1 cellular context compared by ENCODE assay signal in the genomic region with DNA sequence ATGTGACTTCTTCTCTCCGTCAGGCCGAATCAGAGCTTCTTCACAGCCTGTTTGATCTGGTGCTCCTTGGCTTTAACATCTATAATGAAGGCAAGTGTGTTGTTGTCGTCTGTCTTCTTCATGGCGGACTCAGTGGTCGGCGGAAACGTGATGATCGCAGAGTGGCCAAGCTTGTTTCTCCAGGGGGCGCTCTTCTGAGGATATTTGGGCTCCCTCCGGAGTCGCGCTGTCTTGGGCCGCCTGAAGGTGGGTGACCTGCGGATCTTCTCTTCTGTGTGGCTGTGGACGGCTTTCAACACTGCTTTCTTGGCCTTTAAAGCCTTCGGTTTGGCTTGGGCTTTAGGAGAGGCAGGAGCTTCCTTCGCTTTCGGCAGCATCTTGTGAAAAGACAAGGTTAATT.
TF ChIP-seq lines count a peak whose summit lies in the region.

No MANE protein-coding gene starts in this region.

TF ChIP-seq in HepG2, 621 proteins besides CTCF, POLR2A, EP300 and RAD21:
- TF ChIP-seq TARDBP (CRISPR knock-in tag; IDR thresholded peaks at IDR 0.05) (no peak), ZBTB38 (CRISPR knock-in tag; IDR thresholded peaks at IDR 0.05) (peak; percentile 45; the same call in 1 of the 2 replicates), ZNF562 (CRISPR knock-in tag; IDR thresholded peaks at IDR 0.05; ENCODE audit: borderline replicate concordance) (no peak), ZNF839 (CRISPR knock-in tag; IDR thresholded peaks at IDR 0.05; ENCODE audit: borderline replicate concordance) (no peak)
- TF ChIP-seq, protein P1, sequence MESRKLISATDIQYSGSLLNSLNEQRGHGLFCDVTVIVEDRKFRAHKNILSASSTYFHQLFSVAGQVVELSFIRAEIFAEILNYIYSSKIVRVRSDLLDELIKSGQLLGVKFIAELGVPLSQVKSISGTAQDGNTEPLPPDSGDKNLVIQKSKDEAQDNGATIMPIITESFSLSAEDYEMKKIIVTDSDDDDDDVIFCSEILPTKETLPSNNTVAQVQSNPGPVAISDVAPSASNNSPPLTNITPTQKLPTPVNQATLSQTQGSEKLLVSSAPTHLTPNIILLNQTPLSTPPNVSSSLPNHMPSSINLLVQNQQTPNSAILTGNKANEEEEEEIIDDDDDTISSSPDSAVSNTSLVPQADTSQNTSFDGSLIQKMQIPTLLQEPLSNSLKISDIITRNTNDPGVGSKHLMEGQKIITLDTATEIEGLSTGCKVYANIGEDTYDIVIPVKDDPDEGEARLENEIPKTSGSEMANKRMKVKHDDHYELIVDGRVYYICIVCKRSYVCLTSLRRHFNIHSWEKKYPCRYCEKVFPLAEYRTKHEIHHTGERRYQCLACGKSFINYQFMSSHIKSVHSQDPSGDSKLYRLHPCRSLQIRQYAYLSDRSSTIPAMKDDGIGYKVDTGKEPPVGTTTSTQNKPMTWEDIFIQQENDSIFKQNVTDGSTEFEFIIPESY (CRISPR knock-in tag; IDR thresholded peaks at IDR 0.05): peak; percentile 91
- TF ChIP-seq, protein P2, sequence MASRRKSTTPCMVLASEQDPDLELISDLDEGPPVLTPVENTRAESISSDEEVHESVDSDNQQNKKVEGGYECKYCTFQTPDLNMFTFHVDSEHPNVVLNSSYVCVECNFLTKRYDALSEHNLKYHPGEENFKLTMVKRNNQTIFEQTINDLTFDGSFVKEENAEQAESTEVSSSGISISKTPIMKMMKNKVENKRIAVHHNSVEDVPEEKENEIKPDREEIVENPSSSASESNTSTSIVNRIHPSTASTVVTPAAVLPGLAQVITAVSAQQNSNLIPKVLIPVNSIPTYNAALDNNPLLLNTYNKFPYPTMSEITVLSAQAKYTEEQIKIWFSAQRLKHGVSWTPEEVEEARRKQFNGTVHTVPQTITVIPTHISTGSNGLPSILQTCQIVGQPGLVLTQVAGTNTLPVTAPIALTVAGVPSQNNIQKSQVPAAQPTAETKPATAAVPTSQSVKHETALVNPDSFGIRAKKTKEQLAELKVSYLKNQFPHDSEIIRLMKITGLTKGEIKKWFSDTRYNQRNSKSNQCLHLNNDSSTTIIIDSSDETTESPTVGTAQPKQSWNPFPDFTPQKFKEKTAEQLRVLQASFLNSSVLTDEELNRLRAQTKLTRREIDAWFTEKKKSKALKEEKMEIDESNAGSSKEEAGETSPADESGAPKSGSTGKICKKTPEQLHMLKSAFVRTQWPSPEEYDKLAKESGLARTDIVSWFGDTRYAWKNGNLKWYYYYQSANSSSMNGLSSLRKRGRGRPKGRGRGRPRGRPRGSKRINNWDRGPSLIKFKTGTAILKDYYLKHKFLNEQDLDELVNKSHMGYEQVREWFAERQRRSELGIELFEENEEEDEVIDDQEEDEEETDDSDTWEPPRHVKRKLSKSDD (CRISPR knock-in tag; IDR thresholded peaks at IDR 0.05; ENCODE audit: low read depth): no peak
TF ChIP-seq in HepG2: peak in this region for 2.
